In genomic region chr17:48113201-48113676, GRCh38 we compare ENCODE assay signal across 9 cellular contexts. TPM values are rescaled to one million over a fixed set of nuclear protein-coding genes. Genes with fewer than 3 reads are reported as not detected.
DNase-seq lines count a peak whose midpoint lies in the region; ATAC-seq and TF ChIP-seq lines count a peak whose summit lies in the region.
"Had no signal": no experiment of that assay in that cellular context is flagged by ENCODE, and none has a peak within 500 bp of the region (broad histone marks: within the 10 kb centered on the region; RNA-seq: fewer than 3 reads in every experiment).

No MANE protein-coding gene starts in this region.

- H3K9me3 Mint-ChIP-seq in activated T-helper 1 cell treated with anti-CD3 and anti-CD28 coated beads, Interleukin-12 subunit alpha, Interleukin-12 subunit beta, Interleukin-2, Interleukin-4 antibody, amounts not matched to agents 30 ng/mL and 10 ng/mL and 1 ng/mL, durations not matched to agents 14 hours and 24 hours and 36 hours, result no peaks in the 10 kb centered on the region

- peak; percentile 57 for DNase-seq in activated T-helper 1 cell treated with anti-CD3 and anti-CD28 coated beads, Interleukin-12 subunit alpha, Interleukin-12 subunit beta, Interleukin-2, Interleukin-4 antibody, amounts not matched to agents 30 ng/mL and 10 ng/mL and 1 ng/mL, durations not matched to agents 14 hours and 24 hours and 36 hours (ENCODE audit: low spot score)
- no peak for DNase-seq in 8988T
- DNase-seq in NCI-H446 treated with DMSO at 0.1 percent for 48 hours (lab: John Stamatoyannopoulos, UW), result no peak
- no peak for DNase-seq in sigmoid colon
- no peak for DNase-seq in GM23248
- DNase-seq: NCI-H1930 had no signal

- H3K4me3 ChIP-seq in Loucy (ENCODE audit: low read length, poor library complexity, severe bottlenecking) (peak overlapping the region; percentile 47), neutrophil (ENCODE audit: low read depth in 1 of 2, low read length in 1 of 2) (peak overlapping the region; percentile 47 to 57), sigmoid colon (no peak overlapping the region), GM23248 (no peak overlapping the region)

- 0 out of 2 replicates have a peak overlapping the region, but pooled peaks have one; percentile 4 for H2AFZ ChIP-seq in Loucy (ENCODE audit: low read length)
- H2AFZ ChIP-seq in GM23248, result no peak overlapping the region

- H4K20me1 ChIP-seq in Loucy (ENCODE audit: insufficient read depth, low read length, poor library complexity, severe bottlenecking) (peaks cover 4% of the 10 kb centered on the region), GM23248 (ENCODE audit: insufficient read depth) (no peaks in the 10 kb centered on the region; the same call in 1 of the 2 replicates)

- H3F3A ChIP-seq in Loucy (ENCODE audit: low read depth) (no peaks in the 10 kb centered on the region; the same call in 1 of the 2 replicates), GM23248 (ENCODE audit: insufficient read depth) (no peaks in the 10 kb centered on the region)

- peaks cover 31% of the 10 kb centered on the region for H3K36me3 Mint-ChIP-seq in activated T-helper 1 cell treated with anti-CD3 and anti-CD28 coated beads, Interleukin-12 subunit alpha, Interleukin-12 subunit beta, Interleukin-2, Interleukin-4 antibody, amounts not matched to agents 30 ng/mL and 10 ng/mL and 1 ng/mL, durations not matched to agents 14 hours and 24 hours and 36 hours (ENCODE audit: low read depth)

- H3K9ac ChIP-seq in Loucy (ENCODE audit: low read depth, low read length, poor library complexity, severe bottlenecking) (peak overlapping the region; percentile 49), GM23248 (no peak overlapping the region)

- H3K27me3 Mint-ChIP-seq in activated T-helper 1 cell treated with anti-CD3 and anti-CD28 coated beads, Interleukin-12 subunit alpha, Interleukin-12 subunit beta, Interleukin-2, Interleukin-4 antibody, amounts not matched to agents 30 ng/mL and 10 ng/mL and 1 ng/mL, durations not matched to agents 14 hours and 24 hours and 36 hours (ENCODE audit: insufficient read depth), result no peaks in the 10 kb centered on the region

- TF ChIP-seq CTCF in Loucy (conservative IDR thresholded peaks at IDR 0.05; ENCODE audit: low read length) (no peak), neutrophil (IDR thresholded peaks at IDR 0.05) (no peak), sigmoid colon (IDR thresholded peaks at IDR 0.05) (no peak)

- H3K36me3 ChIP-seq in Loucy (ENCODE audit: insufficient read depth, low read length), result peaks cover 31% of the 10 kb centered on the region; the same call in 1 of the 2 replicates
- H3K36me3 ChIP-seq in neutrophil, result peaks cover 38% of the 10 kb centered on the region
- H3K36me3 ChIP-seq in sigmoid colon, result peaks cover 0 to 55% (median 13%) of the 10 kb centered on the region in 4 donors
- peaks cover 14% of the 10 kb centered on the region for H3K36me3 ChIP-seq in GM23248 (ENCODE audit: low read depth)

- peak; percentile 45 for ATAC-seq in GM18868 (IDR thresholded peaks at IDR 0.05; ENCODE audit: unreplicated experiment)

- in situ Hi-C loops in GM23248 (cut with MboI), result no loop called here

- TF ChIP-seq EP300 in sigmoid colon (IDR thresholded peaks at IDR 0.05), result no peak

- 53 to 87% methylated on average over 5 of the region's 5 CpGs for WGBS in sigmoid colon, 2 donors
- 94 to 100% methylated on average over 5 of the region's 5 CpGs for WGBS in GM23248 (ENCODE audit: low coverage in 1 of 2, low lambda C conversion rate in 2 of 2, missing lambda C conversion rate in 2 of 2), 2 experiments

- H3K4me2 ChIP-seq in Loucy (ENCODE audit: low read depth, low read length, poor library complexity, severe bottlenecking), result peak overlapping the region; percentile 47
- H3K4me2 ChIP-seq in GM23248 (ENCODE audit: unreplicated experiment), result no peak overlapping the region

- H3K9me3 ChIP-seq in Loucy (ENCODE audit: insufficient read depth, low read depth, low read length), result no peaks in the 10 kb centered on the region
- H3K9me3 ChIP-seq in neutrophil, result no peaks in the 10 kb centered on the region
- H3K9me3 ChIP-seq in sigmoid colon, result no peaks in the 10 kb centered on the region
- H3K9me3 ChIP-seq in GM23248 (ENCODE audit: low read depth), result no peaks in the 10 kb centered on the region

- H3K4me1 Mint-ChIP-seq in activated T-helper 1 cell treated with anti-CD3 and anti-CD28 coated beads, Interleukin-12 subunit alpha, Interleukin-12 subunit beta, Interleukin-2, Interleukin-4 antibody, amounts not matched to agents 30 ng/mL and 10 ng/mL and 1 ng/mL, durations not matched to agents 14 hours and 24 hours and 36 hours (ENCODE audit: low read depth), result peaks cover 43% of the 10 kb centered on the region

- TF ChIP-seq POLR2A in sigmoid colon (IDR thresholded peaks at IDR 0.05), result no peak

- H3K27me3 ChIP-seq in Loucy (ENCODE audit: insufficient read depth, low read length, poor library complexity, severe bottlenecking) (no peaks in the 10 kb centered on the region), neutrophil (no peaks in the 10 kb centered on the region), sigmoid colon (no peaks in the 10 kb centered on the region), GM23248 (replicated peaks; ENCODE audit: insufficient read depth) (no peaks in the 10 kb centered on the region)

- intact Hi-C loops in activated T-helper 1 cell treated with anti-CD3 and anti-CD28 coated beads, Interleukin-12 subunit alpha, Interleukin-12 subunit beta, Interleukin-2, Interleukin-4 antibody, amounts not matched to agents 30 ng/mL and 10 ng/mL and 1 ng/mL, durations not matched to agents 14 hours and 24 hours and 36 hours (cut with micrococcal nuclease), result loop anchor here (1.0 kb wide), 1 partner anchor 18 kb away; no protein-coding TSS in a partner anchor
- intact Hi-C loops in sigmoid colon (cut with DNase I), result no loop called here

- no peaks in the 10 kb centered on the region for H3K9me2 ChIP-seq in Loucy (replicated peaks; ENCODE audit: low read depth, low read length)
- no peaks in the 10 kb centered on the region for H3K9me2 ChIP-seq in GM23248 (ENCODE audit: insufficient read depth)

- H3K27ac Mint-ChIP-seq in activated T-helper 1 cell treated with anti-CD3 and anti-CD28 coated beads, Interleukin-12 subunit alpha, Interleukin-12 subunit beta, Interleukin-2, Interleukin-4 antibody, amounts not matched to agents 30 ng/mL and 10 ng/mL and 1 ng/mL, durations not matched to agents 14 hours and 24 hours and 36 hours, result peak overlapping the region; percentile 46

- H3K79me2 ChIP-seq in Loucy (ENCODE audit: insufficient read depth, low read length) (peaks cover 57% of the 10 kb centered on the region), GM23248 (ENCODE audit: insufficient read depth) (peaks cover 69% of the 10 kb centered on the region)

- H3K4me3 Mint-ChIP-seq in activated T-helper 1 cell treated with anti-CD3 and anti-CD28 coated beads, Interleukin-12 subunit alpha, Interleukin-12 subunit beta, Interleukin-2, Interleukin-4 antibody, amounts not matched to agents 30 ng/mL and 10 ng/mL and 1 ng/mL, durations not matched to agents 14 hours and 24 hours and 36 hours, result peak overlapping the region; percentile 15

- peaks cover 40% of the 10 kb centered on the region for H3K4me1 ChIP-seq in Loucy (ENCODE audit: insufficient read depth, low read length, poor library complexity, severe bottlenecking)
- H3K4me1 ChIP-seq in neutrophil (ENCODE audit: control insufficient read depth in 1 of 2, insufficient read depth in 1 of 2, low read depth in 1 of 2, low read length in 1 of 2), result peaks cover 65 to 67% of the 10 kb centered on the region in 2 experiments
- H3K4me1 ChIP-seq in sigmoid colon, result peaks cover 0 to 22% (median 13%) of the 10 kb centered on the region in 4 donors
- H3K4me1 ChIP-seq in GM23248 (ENCODE audit: insufficient read depth), result peaks cover 7% of the 10 kb centered on the region; the same call in 1 of the 2 replicates

- H3K27ac ChIP-seq in neutrophil (peak overlapping the region; percentile 96), sigmoid colon (no peak overlapping the region), GM23248 (no peak overlapping the region)

RNA-seq across cellular contexts. Expression of gene SNX11, which starts 5.7 kb away (rescaled TPM):
- 31.1 and 37.1 TPM in 2 replicates for total RNA-seq in activated T-helper 1 cell treated with anti-CD3 and anti-CD28 coated beads, Interleukin-12 subunit alpha, Interleukin-12 subunit beta, Interleukin-2, Interleukin-4 antibody, amounts not matched to agents 30 ng/mL and 10 ng/mL and 1 ng/mL, durations not matched to agents 14 hours and 24 hours and 36 hours
- 10 to 100 TPM in 3 of 4 donors, 1 to 10 TPM in 1; 10.0 to 19.3 (median 15.7) TPM for total RNA-seq in sigmoid colon
- polyA plus RNA-seq in sigmoid colon (10 to 100 TPM; 22.2 to 27.8 (median 25.2) TPM), GM23248 (2016; fragmentation: Nextera tagmentation; extraction: Ambion mirVana) (17.5 and 18.0 TPM in 2 replicates)
- 10.5 and 14.7 TPM in 2 replicates for total RNA-seq in GM23248 (2014; rRNA removed; shearing (Covaris generic))

RNA-seq across cellular contexts. Expression of gene CBX1, which starts 12.0 kb away (rescaled TPM):
- 61.1 and 62.4 TPM in 2 replicates for total RNA-seq in activated T-helper 1 cell treated with anti-CD3 and anti-CD28 coated beads, Interleukin-12 subunit alpha, Interleukin-12 subunit beta, Interleukin-2, Interleukin-4 antibody, amounts not matched to agents 30 ng/mL and 10 ng/mL and 1 ng/mL, durations not matched to agents 14 hours and 24 hours and 36 hours
- 10 to 100 TPM; 29.1 to 37.4 (median 32.9) TPM for total RNA-seq in sigmoid colon
- polyA plus RNA-seq in sigmoid colon (10 to 100 TPM; 26.8 to 36.1 (median 31.8) TPM), GM23248 (2016; fragmentation: Nextera tagmentation; extraction: Ambion mirVana) (36.8 and 40.0 TPM in 2 replicates)
- 53.6 and 67.7 TPM in 2 replicates for total RNA-seq in GM23248 (2014; rRNA removed; shearing (Covaris generic))

Comparison
In these comparisons a context has a peak if more than half of its experiments do, and no peak if none do; other contexts are left out.
1. H3K4me3 ChIP-seq: peak in Loucy (single experiment) and neutrophil (2 of 2); none in sigmoid colon (0 of 4) and GM23248 (single experiment).